In the genomic region with DNA sequence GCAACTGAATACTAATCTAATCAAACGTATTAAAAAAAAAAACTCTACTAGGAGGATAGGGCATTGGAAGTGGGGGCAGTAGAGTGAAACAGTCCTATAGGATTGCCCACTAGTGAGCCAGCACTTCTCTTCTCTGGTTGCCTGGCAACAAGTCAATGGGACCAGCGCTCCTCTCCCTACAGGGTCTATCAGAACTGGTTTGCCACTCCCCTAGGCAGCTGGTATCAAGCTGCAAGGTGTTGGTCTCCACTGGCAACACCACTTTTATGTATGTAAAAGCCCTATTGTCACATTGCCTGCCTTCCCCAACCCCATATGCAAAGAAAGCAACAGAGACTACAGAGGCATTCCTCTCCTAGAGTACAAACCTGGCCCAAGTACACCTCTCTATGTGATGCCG, we compare ENCODE assay signal across 21 cellular contexts.
DNase-seq lines count a peak whose midpoint lies in the region; ATAC-seq lines count a peak whose summit lies in the region.
"Had no signal": no experiment of that assay in that cellular context is flagged by ENCODE, and none has a peak within 500 bp of the region (broad histone marks: within the 10 kb centered on the region; RNA-seq: fewer than 3 reads in every experiment).

No MANE protein-coding gene starts in this region.

- no peak overlapping the region for H3K23ac ChIP-seq in neuronal stem cell (ENCODE audit: low read depth, low read length, poor library complexity)

- no peak overlapping the region for H3K9ac ChIP-seq in neuronal stem cell (ENCODE audit: low read depth, low read length, poor library complexity)

- no peaks in the 10 kb centered on the region for H3K79me1 ChIP-seq in neuronal stem cell (ENCODE audit: low read depth, low read length)

- H2BK120ac ChIP-seq in neuronal stem cell (ENCODE audit: low read depth, low read length), result no peak overlapping the region

- no peak overlapping the region for H3K4me2 ChIP-seq in neuronal stem cell (ENCODE audit: insufficient read depth, low read length, poor library complexity, severe bottlenecking)
- H3K4me2 ChIP-seq: A549 had no signal

- H2BK5ac ChIP-seq in neuronal stem cell (ENCODE audit: low read length), result no peak overlapping the region

- no peak for ATAC-seq in aorta (ENCODE audit: low FRiP score)
- ATAC-seq: A549; activated CD4-positive, CD25-positive, alpha-beta regulatory T cell treated with anti-CD3 and anti-CD28 coated beads, Interleukin-2, amount 50 U/mL, for 24 hours; activated T-cell treated with anti-CD3 and anti-CD28 coated beads, Interleukin-2, amount 50 U/mL, for 72 hours; foreskin keratinocyte; right lobe of liver had no signal

- no peak overlapping the region for H4K91ac ChIP-seq in neuronal stem cell (ENCODE audit: low read depth, low read length, poor library complexity)

- H2BK12ac ChIP-seq in neuronal stem cell (ENCODE audit: low read length), result no peak overlapping the region

- POLR2A ChIA-PET in CD8-positive, alpha-beta memory T cell (lab: Charles Lee), result no interaction called here

- H3K4me3 Mint-ChIP-seq in immature natural killer cell, result no peak overlapping the region
- H3K4me3 Mint-ChIP-seq in CD8-positive, alpha-beta memory T cell, result no peak overlapping the region
- H3K4me3 Mint-ChIP-seq: activated naive CD4-positive, alpha-beta T cell treated with anti-CD3 and anti-CD28 coated beads, Interleukin-2, amount 50 U/mL, for 24 hours; activated T-cell treated with anti-CD3 and anti-CD28 coated beads, Interleukin-2, amount 50 U/mL, for 72 hours; central memory CD8-positive, alpha-beta T cell; IgD-negative memory B cell had no signal

- H2AFZ ChIP-seq in neuronal stem cell (ENCODE audit: low read length), result no peak overlapping the region

- no peak overlapping the region for H3K27ac Mint-ChIP-seq in immature natural killer cell
- H3K27ac Mint-ChIP-seq in CD8-positive, alpha-beta memory T cell, result no peak overlapping the region
- H3K27ac Mint-ChIP-seq: activated naive CD4-positive, alpha-beta T cell treated with anti-CD3 and anti-CD28 coated beads, Interleukin-2, amount 50 U/mL, for 24 hours; activated T-cell treated with anti-CD3 and anti-CD28 coated beads, Interleukin-2, amount 50 U/mL, for 72 hours had no signal

- H3K27me3 ChIP-seq in neuronal stem cell (ENCODE audit: control insufficient read depth in 3 of 3, insufficient read depth in 3 of 3, low read depth in 1 of 3, low read length in 3 of 3) (peaks cover 0 to 5% (median 0%) of the 10 kb centered on the region in 3 experiments), aorta (ENCODE audit: control insufficient read depth in 1 of 2, insufficient read depth in 2 of 2, low read length in 1 of 2) (peaks cover 0 to 2% of the 10 kb centered on the region in 2 donors)
- no peaks in the 10 kb centered on the region for H3K27me3 ChIP-seq in CD8-positive, alpha-beta memory T cell (ENCODE audit: insufficient read depth, low read length, poor library complexity, severe bottlenecking)
- H3K27me3 ChIP-seq: MG63, ovary, right lobe of liver had no signal

- H3K4me1 Mint-ChIP-seq in immature natural killer cell, result no peaks in the 10 kb centered on the region
- no peaks in the 10 kb centered on the region for H3K4me1 Mint-ChIP-seq in CD8-positive, alpha-beta memory T cell
- H3K4me1 Mint-ChIP-seq: activated naive CD4-positive, alpha-beta T cell treated with anti-CD3 and anti-CD28 coated beads, Interleukin-2, amount 50 U/mL, for 24 hours; central memory CD8-positive, alpha-beta T cell; IgD-negative memory B cell had no signal

- peak overlapping the region; percentile 53 for H3K4ac ChIP-seq in neuronal stem cell (ENCODE audit: low read length)

- no peak overlapping the region for H4K8ac ChIP-seq in neuronal stem cell (ENCODE audit: low read depth, low read length)

- peaks cover 0 to 5% of the 10 kb centered on the region in 2 donors for H3K4me1 ChIP-seq in neuronal stem cell (ENCODE audit: control insufficient read depth in 2 of 2, insufficient read depth in 1 of 2, low read depth in 1 of 2, low read length in 2 of 2)
- H3K4me1 ChIP-seq in aorta (ENCODE audit: control insufficient read depth in 1 of 2, insufficient read depth in 2 of 2, low read length in 2 of 2), result no peaks in the 10 kb centered on the region
- no peaks in the 10 kb centered on the region for H3K4me1 ChIP-seq in CD8-positive, alpha-beta memory T cell (ENCODE audit: insufficient read depth, low read length)
- H3K4me1 ChIP-seq: A549, foreskin keratinocyte, right lobe of liver had no signal

- H3K36me3 Mint-ChIP-seq in immature natural killer cell, result no peaks in the 10 kb centered on the region
- H3K36me3 Mint-ChIP-seq in CD8-positive, alpha-beta memory T cell, result no peaks in the 10 kb centered on the region
- H3K36me3 Mint-ChIP-seq: activated naive CD4-positive, alpha-beta T cell treated with anti-CD3 and anti-CD28 coated beads, Interleukin-2, amount 50 U/mL, for 24 hours; IgD-negative memory B cell had no signal

- peak; percentile 26 for DNase-seq in NCI-H1436 (lab: John Stamatoyannopoulos, UW)
- DNase-seq in NCI-H1436 treated with DMSO at 0.1 percent for 48 hours (lab: John Stamatoyannopoulos, UW), result no peak
- DNase-seq in NCI-H187 treated with DMSO at 0.1 percent for 48 hours (lab: John Stamatoyannopoulos, UW), result peak; percentile 9
- peak; percentile 77 for DNase-seq in NCI-H526 treated with DMSO at 0.1 percent for 48 hours (lab: John Stamatoyannopoulos, UW)
- no peak for DNase-seq in neuronal stem cell (ENCODE audit: low spot score)
- DNase-seq in immature natural killer cell, result no peak
- DNase-seq in aorta, result no peak
- no peak for DNase-seq in CD8-positive, alpha-beta memory T cell
- DNase-seq: activated T-cell treated with anti-CD3 and anti-CD28 coated beads, Interleukin-2, amount 50 U/mL, for 72 hours; foreskin keratinocyte; hippocampal formation; mammary epithelial cell; MG63; ovary; right lobe of liver; stimulated activated CD4-positive, alpha-beta T cell treated with anti-CD3 and anti-CD28 coated beads, Interleukin-15, amount 100 ng/mL, for 24 hours had no signal

- H2BK15ac ChIP-seq in neuronal stem cell (ENCODE audit: low read length), result no peak overlapping the region

- CTCF ChIA-PET in CD8-positive, alpha-beta memory T cell (lab: Charles Lee), result no interaction called here

- H3K9me3 ChIP-seq in neuronal stem cell (replicated peaks in 1 of 2; ENCODE audit: control insufficient read depth in 2 of 2, insufficient read depth in 1 of 2, low read depth in 1 of 2, low read length in 2 of 2) (no peaks in the 10 kb centered on the region), aorta (ENCODE audit: control insufficient read depth, low read length) (peaks cover 2% of the 10 kb centered on the region)
- no peaks in the 10 kb centered on the region for H3K9me3 ChIP-seq in CD8-positive, alpha-beta memory T cell (ENCODE audit: low read length)
- H3K9me3 ChIP-seq: A549, MG63, ovary, right lobe of liver had no signal

- H3K36me3 ChIP-seq in neuronal stem cell (replicated peaks in 1 of 2; ENCODE audit: control insufficient read depth in 2 of 2, insufficient read depth in 2 of 2, low read length in 2 of 2) (no peaks in the 10 kb centered on the region), aorta (ENCODE audit: control insufficient read depth in 1 of 2, insufficient read depth in 2 of 2, low read length in 1 of 2) (no peaks in the 10 kb centered on the region)
- no peaks in the 10 kb centered on the region for H3K36me3 ChIP-seq in CD8-positive, alpha-beta memory T cell (ENCODE audit: insufficient read depth, low read length)
- H3K36me3 ChIP-seq: MG63, ovary, right lobe of liver had no signal

- intact Hi-C loops in aorta (cut with DNase I), result no loop called here

- peaks cover 0 to 3% (median 2%) of the 10 kb centered on the region in 3 donors for H3K27me3 Mint-ChIP-seq in immature natural killer cell (ENCODE audit: low read depth in 3 of 3)
- H3K27me3 Mint-ChIP-seq in CD8-positive, alpha-beta memory T cell, result peaks cover 2 to 3% of the 10 kb centered on the region in 2 donors

- H3K14ac ChIP-seq in neuronal stem cell (ENCODE audit: low read length), result no peak overlapping the region

- no peak overlapping the region for H3K27ac ChIP-seq in neuronal stem cell (replicated peaks; ENCODE audit: low read length)
- no peak overlapping the region for H3K27ac ChIP-seq in aorta (ENCODE audit: low read depth in 1 of 2, low read length in 2 of 2)
- no peak overlapping the region for H3K27ac ChIP-seq in CD8-positive, alpha-beta memory T cell (ENCODE audit: low read depth, low read length)
- H3K27ac ChIP-seq: A549, foreskin keratinocyte, ovary, right lobe of liver had no signal

- no peak overlapping the region for H3K18ac ChIP-seq in neuronal stem cell (ENCODE audit: low read length)

- H3K9me3 Mint-ChIP-seq in immature natural killer cell, result peaks cover 0 to 7% (median 3%) of the 10 kb centered on the region in 6 donors
- H3K9me3 Mint-ChIP-seq in CD8-positive, alpha-beta memory T cell, result peaks cover 0 to 3% (median 0%) of the 10 kb centered on the region in 5 donors
- H3K9me3 Mint-ChIP-seq: central memory CD8-positive, alpha-beta T cell had no signal

- no peak overlapping the region for H2AK5ac ChIP-seq in neuronal stem cell (ENCODE audit: low read depth, low read length)

- no CpG with 5 or more reads among the region's 3 CpGs for WGBS in neuronal stem cell (ENCODE audit: extremely low coverage in 2 of 2, insufficient read length in 2 of 2, insufficient replicate concordance in 1 of 2), 2 donors
- WGBS in aorta, 2 donors, result 57 to 61% methylated on average over 3 of the region's 3 CpGs

- H3K4me3 ChIP-seq in neuronal stem cell (ENCODE audit: low read length in 2 of 2), result no peak overlapping the region
- no peak overlapping the region for H3K4me3 ChIP-seq in aorta (ENCODE audit: low read length in 2 of 2)
- H3K4me3 ChIP-seq in CD8-positive, alpha-beta memory T cell (ENCODE audit: low read length), result no peak overlapping the region
- H3K4me3 ChIP-seq: A549, MG63, ovary, right lobe of liver had no signal

Comparison
In these comparisons a context has a peak if more than half of its experiments do, and no peak if none do; other contexts are left out.
1. DNase-seq: peak in NCI-H1436 (single experiment), NCI-H187 treated with DMSO at 0.1 percent for 48 hours (single experiment) and NCI-H526 treated with DMSO at 0.1 percent for 48 hours (single experiment); none in NCI-H1436 treated with DMSO at 0.1 percent for 48 hours (single experiment), neuronal stem cell (single experiment), immature natural killer cell (0 of 3), aorta (0 of 2) and CD8-positive, alpha-beta memory T cell (0 of 5).